In the genomic region with DNA sequence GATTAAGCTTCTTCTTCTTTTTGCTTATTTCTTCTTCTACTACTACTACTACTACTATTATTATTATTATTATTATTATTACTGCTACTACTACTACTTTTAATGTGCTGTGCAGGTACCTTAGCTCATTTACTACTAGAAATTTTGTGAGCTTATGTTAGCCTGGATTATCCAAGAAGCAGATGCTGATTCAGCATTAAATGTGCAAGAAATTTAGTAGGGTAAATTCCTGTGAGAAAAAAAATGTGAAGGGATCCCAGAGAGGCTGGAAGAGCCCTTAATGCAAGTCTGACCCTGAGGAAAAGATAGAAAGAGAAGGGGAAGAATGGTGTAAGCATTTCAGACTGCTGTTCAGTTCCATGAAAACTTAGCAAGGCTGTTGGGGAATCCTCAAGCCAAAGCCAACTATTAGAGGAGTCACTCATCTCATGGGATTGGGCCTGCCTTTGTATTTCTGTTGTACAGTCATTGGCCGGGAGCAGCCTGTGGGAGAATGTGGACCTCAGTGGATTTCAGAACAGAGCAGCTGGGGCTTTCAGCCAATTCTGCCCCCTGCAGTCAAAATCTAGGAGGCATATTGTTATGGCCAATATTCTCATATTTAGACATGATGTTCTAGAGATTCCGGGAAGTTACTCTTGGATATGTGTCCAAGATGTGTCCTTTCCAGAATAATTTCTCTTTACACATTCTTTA, we compare ENCODE assay signal across 21 cellular contexts. TPM values are rescaled to one million over a fixed set of nuclear protein-coding genes. Genes with fewer than 3 reads are reported as not detected.
DNase-seq lines count a peak whose midpoint lies in the region; ATAC-seq and TF ChIP-seq lines count a peak whose summit lies in the region.
"Had no signal": no experiment of that assay in that cellular context is flagged by ENCODE, and none has a peak within 500 bp of the region (broad histone marks: within the 10 kb centered on the region; RNA-seq: fewer than 3 reads in every experiment).

No MANE protein-coding gene starts in this region.

- DNase-seq in BE2C (no peak), OCI-M1 (lab: John Stamatoyannopoulos, UW) (peak; percentile 19), foreskin keratinocyte (no peak), posterior vena cava (ENCODE audit: low spot score) (peak; percentile 89), NCI-H2107 treated with DMSO at 0.1 percent for 48 hours (lab: John Stamatoyannopoulos, UW; ENCODE audit: unreplicated experiment) (no peak), T-helper 2 cell (no peak), NCI-H524 (lab: John Stamatoyannopoulos, UW) (no peak)
- DNase-seq: activated gamma-delta T cell; central memory CD4-positive, alpha-beta T cell; esophagus squamous epithelium; MM.1S; NCI-H187 treated with DMSO at 0.1 percent for 48 hours; NCI-H446; occipital lobe; SIG-M5; stimulated activated CD4-positive, alpha-beta T cell treated with anti-CD3 and anti-CD28 coated beads, Interleukin-2, amount 100 ng/mL, for 24 hours; stimulated activated naive CD8-positive, alpha-beta T cell treated with anti-CD3 and anti-CD28 coated beads, Interleukin-15, amount 100 ng/mL, for 72 hours; T-helper 1 cell had no signal

- ATAC-seq in foreskin keratinocyte (no peak), HG02642 (IDR thresholded peaks at IDR 0.05; ENCODE audit: poor library complexity, unreplicated experiment) (no peak)
- ATAC-seq: stimulated activated naive CD8-positive, alpha-beta T cell treated with anti-CD3 and anti-CD28 coated beads, Interleukin-15, amount 100 ng/mL, for 72 hours had no signal

- H3K36me3 ChIP-seq in BE2C = no peaks in the 10 kb centered on the region
- H3K36me3 ChIP-seq: BLaER1 treated with 17β-estradiol and CSF1 and Interleukin-3, amounts not matched to agents 10 nM and 100 nM; esophagus squamous epithelium had no signal

- H3K27me3 ChIP-seq in BE2C (no peaks in the 10 kb centered on the region), foreskin keratinocyte (no peaks in the 10 kb centered on the region)
- H3K27me3 ChIP-seq: BLaER1 treated with 17β-estradiol and CSF1 and Interleukin-3, amounts not matched to agents 10 nM and 100 nM; esophagus squamous epithelium had no signal

- H3K4me1 ChIP-seq in BE2C (no peaks in the 10 kb centered on the region), foreskin keratinocyte (no peaks in the 10 kb centered on the region)
- H3K4me1 ChIP-seq: esophagus squamous epithelium had no signal

- H3K4me3 ChIP-seq in BE2C (ENCODE audit: low read depth, low read length) = no peak overlapping the region
- H3K4me3 ChIP-seq: BLaER1 treated with 17β-estradiol and CSF1 and Interleukin-3, amounts not matched to agents 10 nM and 100 nM; esophagus squamous epithelium; lung had no signal

- no peak overlapping the region for H3K27ac ChIP-seq in foreskin keratinocyte
- H3K27ac ChIP-seq: esophagus squamous epithelium had no signal

- H3K9me3 ChIP-seq in BE2C = no peaks in the 10 kb centered on the region
- H3K9me3 ChIP-seq: BLaER1 treated with 17β-estradiol and CSF1 and Interleukin-3, amounts not matched to agents 10 nM and 100 nM; esophagus squamous epithelium had no signal

- intact Hi-C loops in posterior vena cava (cut with DNase I) = no loop called here

- TF ChIP-seq CTCF in BE2C (IDR thresholded peaks at IDR 0.05; ENCODE audit: low read depth, low read length) = peak; percentile 26
- TF ChIP-seq CTCF in foreskin keratinocyte (conservative IDR thresholded peaks at IDR 0.05) = peak; percentile 7

RNA-seq across cellular contexts. Expression of gene TSPYL1, which starts 37.2 kb away (rescaled TPM):
- 24.8 TPM for polyA plus RNA-seq in BE2C (2012; ENCODE audit: insufficient read depth, insufficient read length, low read depth)
- 68.2 and 72.5 TPM in 2 replicates for total RNA-seq in foreskin keratinocyte
- polyA plus RNA-seq in foreskin keratinocyte = 30.1 and 32.2 TPM in 2 replicates
- 10 to 100 TPM; 67.7 to 80.3 TPM for total RNA-seq in posterior vena cava

RNA-seq across cellular contexts. Expression of gene DSE, which starts 53.8 kb away (rescaled TPM):
- 3.7 TPM for polyA plus RNA-seq in BE2C (2012; ENCODE audit: insufficient read depth, insufficient read length, low read depth)
- total RNA-seq in foreskin keratinocyte (94.6 and 99.1 TPM in 2 replicates), posterior vena cava (10 to 100 TPM; 48.5 to 61.5 TPM)
- polyA plus RNA-seq in foreskin keratinocyte = 17.4 and 24.9 TPM in 2 replicates

Comparison
In these comparisons a context has a peak if more than half of its experiments do, and no peak if none do; other contexts are left out.
1. DNase-seq: peak in OCI-M1 (single experiment) and posterior vena cava (single experiment); none in BE2C (single experiment), foreskin keratinocyte (0 of 2), NCI-H2107 treated with DMSO at 0.1 percent for 48 hours (single experiment), T-helper 2 cell (0 of 5) and NCI-H524 (0 of 2).